Comparison of ENCODE assay signal across 27 cellular contexts in genomic region chr10:26987851-26988250, GRCh38.
"Had no signal": no experiment of that assay in that cellular context is flagged by ENCODE, and none has a peak within 500 bp of the region (broad histone marks: within the 10 kb centered on the region; RNA-seq: fewer than 3 reads in every experiment).

No MANE protein-coding gene starts in this region.

- H3K27ac ChIP-seq: adrenal gland, breast epithelium, KMS-11, Peyer's patch, RWPE1, SJCRH30 had no signal

- DNase-seq: activated CD4-positive, alpha-beta T cell treated with anti-CD3 and anti-CD28 coated beads for 4 hours; activated CD8-positive, alpha-beta memory T cell treated with anti-CD3 and anti-CD28 coated beads, Interleukin-2, amount 10 ng/mL, durations not matched to agents 7 days and 5 days; activated gamma-delta T cell treated with Interleukin-2 at 50 U/mL for 16 hours; activated naive CD4-positive, alpha-beta T cell treated with anti-CD3 and anti-CD28 coated beads, Interleukin-2, amount 10 ng/mL, durations not matched to agents 7 days and 5 days; activated naive CD8-positive, alpha-beta T cell treated with anti-CD3 and anti-CD28 coated beads for 36 hours; activated T-cell treated with anti-CD3 and anti-CD28 coated beads, Interleukin-2, amount 50 U/mL, for 4 hours; adrenal gland; aorta; caudate nucleus; NCI-H1092; NCI-H1417 treated with DMSO at 0.1 percent for 48 hours; NCI-H1694; NCI-H2029; NCI-H2107; NCI-H2171 treated with DMSO at 0.1 percent for 48 hours; NCI-H226; NCI-H526; NCI-H82; Peyer's patch; Right ventricle myocardium superior; SJCRH30; SK-N-SH; T-helper 1 cell had no signal

- H3K4me3 ChIP-seq: adrenal gland, breast epithelium, Peyer's patch, SJCRH30 had no signal

- H3K36me3 ChIP-seq: adrenal gland, breast epithelium, Peyer's patch, SJCRH30 had no signal

- H3K4me2 ChIP-seq: KMS-11, SK-N-SH had no signal

- H3K9ac ChIP-seq: KMS-11, SK-N-SH had no signal

- H3K4me1 ChIP-seq: adrenal gland, breast epithelium, Peyer's patch, SJCRH30 had no signal

- H3K9me3 ChIP-seq: adrenal gland, breast epithelium, Peyer's patch, SJCRH30, SK-N-SH had no signal

- ATAC-seq: activated CD4-positive, CD25-positive, alpha-beta regulatory T cell treated with anti-CD3 and anti-CD28 coated beads, Interleukin-2, amount 50 U/mL, for 24 hours; activated CD8-positive, alpha-beta memory T cell treated with anti-CD3 and anti-CD28 coated beads, Interleukin-2, amount 10 ng/mL, durations not matched to agents 7 days and 5 days; activated T-cell treated with anti-CD3 and anti-CD28 coated beads, Interleukin-2, amount 50 U/mL, for 4 hours had no signal

- H3K9me2 ChIP-seq: SK-N-SH had no signal

- H3K27me3 ChIP-seq: adrenal gland, breast epithelium, Peyer's patch, SJCRH30 had no signal
